Comparison of ENCODE assay signal across 8 cellular contexts in the genomic region with DNA sequence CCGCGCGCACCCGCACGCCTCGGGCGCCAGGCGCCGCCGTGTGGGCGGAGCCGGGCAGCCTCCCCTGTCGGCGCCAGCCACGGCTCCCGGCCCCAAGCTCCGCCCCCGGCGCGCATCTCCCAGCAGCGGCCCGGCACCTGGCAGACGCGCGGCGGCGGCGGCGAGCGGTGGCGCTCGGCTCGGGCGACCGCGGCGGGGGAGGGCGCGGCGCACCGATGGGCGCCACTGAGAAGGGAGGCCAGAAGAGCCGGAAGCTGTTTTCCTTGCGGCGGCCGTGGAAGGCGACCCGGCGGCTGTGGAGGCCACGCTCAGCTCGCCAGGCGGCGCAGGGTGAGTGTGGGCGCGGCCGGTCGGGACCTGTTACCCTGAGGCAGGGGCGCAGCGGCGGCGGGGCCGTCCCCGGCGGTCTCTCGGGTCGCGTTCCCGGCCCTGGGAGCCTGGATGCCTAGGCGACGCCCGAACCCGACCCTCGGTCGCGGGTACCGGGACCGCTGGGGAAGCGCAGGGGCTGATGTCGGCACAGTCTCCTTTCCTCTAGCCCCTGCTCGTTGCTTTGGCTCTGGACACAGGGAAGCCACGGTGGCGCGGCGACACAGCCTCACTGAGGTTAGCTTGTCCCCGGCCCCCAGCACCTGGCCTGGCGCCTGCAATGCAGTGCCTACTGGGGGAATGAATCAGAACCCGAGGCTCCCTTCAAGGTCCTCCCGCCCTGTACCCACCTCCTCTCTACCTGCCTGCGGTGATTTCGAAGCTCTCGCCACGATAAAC. TPM values are rescaled to one million over a fixed set of nuclear protein-coding genes. Genes with fewer than 3 reads are reported as not detected.
DNase-seq lines count a peak whose midpoint lies in the region; ATAC-seq and TF ChIP-seq lines count a peak whose summit lies in the region.

No MANE protein-coding gene starts in this region.

- DNase-seq in Jurkat, Clone E6-1 (ENCODE audit: low read depth, low spot score), result peak; percentile 66
- DNase-seq in RPMI8226 (peak; percentile 95), foreskin fibroblast (peak; percentile 57 to 90), substantia nigra (lab: John Stamatoyannopoulos, UW) (peak in 48 of 49 donors; percentile 45 to 93 (median 73))
- DNase-seq in activated T-helper 9 cell treated with anti-CD3 and anti-CD28 coated beads, Interleukin-2, amount 50 U/mL, for 16 hours (ENCODE audit: low read depth), result peak; percentile 78

- H3K4me3 ChIP-seq in DOHH2 (ENCODE audit: low read length) (peak overlapping the region; percentile 79), foreskin fibroblast (ENCODE audit: low read depth in 1 of 2, low read length in 2 of 2) (peak overlapping the region; percentile 56 to 59), neuron (ENCODE audit: low read length) (peak overlapping the region; percentile 58)
- peak overlapping the region; percentile 75 for H3K4me3 ChIP-seq in Jurkat, Clone E6-1 (ENCODE audit: low read length)

- H2AFZ ChIP-seq in neuron (ENCODE audit: low read depth, low read length), result peak overlapping the region; percentile 79

- peaks cover 3% of the 10 kb centered on the region; the same call in 1 of the 2 replicates for H3F3A ChIP-seq in DOHH2 (ENCODE audit: control insufficient read depth, insufficient read depth)

- peak overlapping the region; percentile 100 for H3K4me2 ChIP-seq in DOHH2 (ENCODE audit: low read length)

- H3K4me1 ChIP-seq in DOHH2 (ENCODE audit: control insufficient read depth, low read length), result peaks cover 21% of the 10 kb centered on the region
- peaks cover 14% of the 10 kb centered on the region for H3K4me1 ChIP-seq in neuron (ENCODE audit: insufficient read depth, low read length)

- no peak overlapping the region for H3K27ac ChIP-seq in DOHH2 (ENCODE audit: low read depth, low read length)
- H3K27ac ChIP-seq in substantia nigra (ENCODE audit: low read depth, low read length, poor library complexity, severe bottlenecking), result peak overlapping the region; percentile 95

- H3K9me3 ChIP-seq in DOHH2 (ENCODE audit: control insufficient read depth, insufficient read depth, low read length) (no peaks in the 10 kb centered on the region), neuron (ENCODE audit: low read length) (no peaks in the 10 kb centered on the region)

- H4K20me1 ChIP-seq in DOHH2 (ENCODE audit: control insufficient read depth, insufficient read depth, low read depth, low read length), result no peaks in the 10 kb centered on the region

- peaks cover 15% of the 10 kb centered on the region for H3K79me2 ChIP-seq in DOHH2 (ENCODE audit: control insufficient read depth, low read length)

- H3K9me2 ChIP-seq in DOHH2 (replicated peaks; ENCODE audit: control insufficient read depth, low read length), result no peaks in the 10 kb centered on the region

- peak; percentile 96 for ATAC-seq in GM21717 (IDR thresholded peaks at IDR 0.05; ENCODE audit: unreplicated experiment)

- H3K27me3 ChIP-seq in DOHH2 (ENCODE audit: control insufficient read depth, low read length), result no peaks in the 10 kb centered on the region
- no peaks in the 10 kb centered on the region for H3K27me3 ChIP-seq in neuron (ENCODE audit: insufficient read depth, low read length)

- no peaks in the 10 kb centered on the region for H3K36me3 ChIP-seq in DOHH2 (ENCODE audit: control insufficient read depth, low read length)
- no peaks in the 10 kb centered on the region for H3K36me3 ChIP-seq in neuron (ENCODE audit: insufficient read depth, low read length)

- TF ChIP-seq CTCF in DOHH2 (IDR thresholded peaks at IDR 0.05; ENCODE audit: low read depth, low read length, poor library complexity, severe bottlenecking) (no peak), foreskin fibroblast (IDR thresholded peaks at IDR 0.05; ENCODE audit: low read depth, low read length) (peak; percentile 26)

RNA-seq across cellular contexts. Expression of gene DNAJC6, which starts 54.8 kb away (rescaled TPM):
- 10.3 TPM for polyA plus RNA-seq in Jurkat, Clone E6-1 (2012; ENCODE audit: insufficient read depth, insufficient read length)
